In genomic region chr2:9996321-9996720, GRCh38 we compare ENCODE assay signal across 16 cellular contexts.
"Had no signal": no experiment of that assay in that cellular context is flagged by ENCODE, and none has a peak within 500 bp of the region (broad histone marks: within the 10 kb centered on the region; RNA-seq: fewer than 3 reads in every experiment).

No MANE protein-coding gene starts in this region.

- DNase-seq: central memory CD4-positive, alpha-beta T cell; effector CD8-positive, alpha-beta T cell; endodermal cell; foreskin fibroblast; kidney; left lung; lower lobe of right lung; natural killer cell; pancreas; sigmoid colon; spleen; stimulated activated CD4-positive, alpha-beta T cell treated with anti-CD3 and anti-CD28 coated beads, Interleukin-4, amount 100 ng/mL, for 4 hours; stimulated activated naive CD8-positive, alpha-beta T cell treated with anti-CD3 and anti-CD28 coated beads, Interleukin-15, Interleukin-2, amounts not matched to agents 100 U/mL and 50 U/mL, for 24 hours; substantia nigra had no signal

- FAIRE-seq: colon, kidney, pancreas, urothelium cell line had no signal

- ATAC-seq: natural killer cell; stimulated activated naive CD8-positive, alpha-beta T cell treated with anti-CD3 and anti-CD28 coated beads, Interleukin-15, Interleukin-2, amounts not matched to agents 100 U/mL and 50 U/mL, for 24 hours had no signal
